In genomic region chr19:46017095-46017429, GRCh38 we compare ENCODE assay signal across 11 cellular contexts. TPM values are rescaled to one million over a fixed set of nuclear protein-coding genes. Genes with fewer than 3 reads are reported as not detected.
DNase-seq lines count a peak whose midpoint lies in the region; ATAC-seq, FAIRE-seq and TF ChIP-seq lines count a peak whose summit lies in the region.
"Had no signal": no experiment of that assay in that cellular context is flagged by ENCODE, and none has a peak within 500 bp of the region (broad histone marks: within the 10 kb centered on the region; RNA-seq: fewer than 3 reads in every experiment).

No MANE protein-coding gene starts in this region.

- no peak for FAIRE-seq in H54 (lab: Jason Lieb, UNC)

- no peaks in the 10 kb centered on the region for H3F3A ChIP-seq in GM23338 (replicated peaks; ENCODE audit: low read depth)

- H3K9ac ChIP-seq in BLaER1 treated with 17β-estradiol and CSF1 and Interleukin-3, amounts not matched to agents 10 nM and 100 nM = no peak overlapping the region

- no peak overlapping the region for H3K27ac Mint-ChIP-seq in GM23338
- H3K27ac Mint-ChIP-seq in activated naive CD8-positive, alpha-beta T cell treated with anti-CD3 and anti-CD28 coated beads, Interleukin-2, amount 10 ng/mL, durations not matched to agents 7 days and 5 days = no peak overlapping the region
- no peak overlapping the region for H3K27ac Mint-ChIP-seq in nephron progenitor cell

- no peak overlapping the region for H2AFZ ChIP-seq in GM23338

- H3K4me1 Mint-ChIP-seq in GM23338 = peaks cover 25% of the 10 kb centered on the region
- H3K4me1 Mint-ChIP-seq in activated naive CD8-positive, alpha-beta T cell treated with anti-CD3 and anti-CD28 coated beads, Interleukin-2, amount 10 ng/mL, durations not matched to agents 7 days and 5 days = peaks cover 11% of the 10 kb centered on the region
- peaks cover 18% of the 10 kb centered on the region for H3K4me1 Mint-ChIP-seq in nephron progenitor cell

- H3K9me3 ChIP-seq in BLaER1 treated with 17β-estradiol and CSF1 and Interleukin-3, amounts not matched to agents 10 nM and 100 nM (replicated peaks in 1 of 11) = peaks cover 0 to 4% (median 0%) of the 10 kb centered on the region in 11 experiments; a peak in 1 of 22 replicates

- peaks cover 15 to 84% (median 35%) of the 10 kb centered on the region in 11 experiments; a peak in 20 of 22 replicates for H4K20me1 ChIP-seq in BLaER1 treated with 17β-estradiol and CSF1 and Interleukin-3, amounts not matched to agents 10 nM and 100 nM
- H4K20me1 ChIP-seq in GM23338 (replicated peaks; ENCODE audit: insufficient read depth) = peaks cover 11% of the 10 kb centered on the region

- POLR2A ChIA-PET in activated naive CD8-positive, alpha-beta T cell treated with anti-CD3 and anti-CD28 coated beads, Interleukin-2, amount 10 ng/mL, durations not matched to agents 7 days and 5 days (lab: Charles Lee) = interaction anchor here (0.6 to 1.3 kb wide), 3 partner anchors 21 to 246 kb away, joined by 3 to 4 read pairs (median 3); partner anchors contain the start of gene IRF2BP1

- no peak overlapping the region for H3K27ac ChIP-seq in BLaER1 treated with 17β-estradiol and CSF1 and Interleukin-3, amounts not matched to agents 10 nM and 100 nM
- H3K27ac ChIP-seq in GM23338 (ENCODE audit: low read depth) = no peak overlapping the region

- no peak for TF ChIP-seq POLR2A in H54 (IDR thresholded peaks at IDR 0.05; ENCODE audit: low read depth, low read length)

- no peaks in the 10 kb centered on the region for H3K79me2 ChIP-seq in GM23338 (replicated peaks; ENCODE audit: insufficient read depth)

- peaks cover 34 to 58% (median 39%) of the 10 kb centered on the region in 11 experiments for H3K27me3 ChIP-seq in BLaER1 treated with 17β-estradiol and CSF1 and Interleukin-3, amounts not matched to agents 10 nM and 100 nM
- peaks cover 35% of the 10 kb centered on the region for H3K27me3 ChIP-seq in GM23338 (ENCODE audit: insufficient read depth)

- no peak for ATAC-seq in GM23338
- no peak for ATAC-seq in activated naive CD8-positive, alpha-beta T cell treated with anti-CD3 and anti-CD28 coated beads, Interleukin-2, amount 10 ng/mL, durations not matched to agents 7 days and 5 days (ENCODE audit: low read depth)

- peak overlapping the region; percentile 82; the same call in 2 of the 3 replicates for H3K4me3 Mint-ChIP-seq in GM23338
- H3K4me3 Mint-ChIP-seq in activated naive CD8-positive, alpha-beta T cell treated with anti-CD3 and anti-CD28 coated beads, Interleukin-2, amount 10 ng/mL, durations not matched to agents 7 days and 5 days = peak overlapping the region; percentile 65
- H3K4me3 Mint-ChIP-seq in nephron progenitor cell = peak overlapping the region; percentile 11

- no peaks in the 10 kb centered on the region for H3K9me3 Mint-ChIP-seq in GM23338
- no peaks in the 10 kb centered on the region for H3K9me3 Mint-ChIP-seq in activated naive CD8-positive, alpha-beta T cell treated with anti-CD3 and anti-CD28 coated beads, Interleukin-2, amount 10 ng/mL, durations not matched to agents 7 days and 5 days
- H3K9me3 Mint-ChIP-seq in nephron progenitor cell = no peaks in the 10 kb centered on the region

- H3K27me3 Mint-ChIP-seq in GM23338 (ENCODE audit: insufficient read depth, low read depth, poor library complexity) = peaks cover 29% of the 10 kb centered on the region
- H3K27me3 Mint-ChIP-seq in activated naive CD8-positive, alpha-beta T cell treated with anti-CD3 and anti-CD28 coated beads, Interleukin-2, amount 10 ng/mL, durations not matched to agents 7 days and 5 days = peaks cover 17% of the 10 kb centered on the region
- H3K27me3 Mint-ChIP-seq in nephron progenitor cell (ENCODE audit: low read depth, poor library complexity) = peaks cover 48% of the 10 kb centered on the region

- TF ChIP-seq CTCF in GM23338 (conservative IDR thresholded peaks at IDR 0.05; ENCODE audit: low read depth in 2 of 2) = no peak
- TF ChIP-seq CTCF in nephron progenitor cell (IDR thresholded peaks at IDR 0.05) = no peak

- peaks cover 7 to 44% (median 34%) of the 10 kb centered on the region in 10 experiments; a peak in 19 of 20 replicates for H3K4me1 ChIP-seq in BLaER1 treated with 17β-estradiol and CSF1 and Interleukin-3, amounts not matched to agents 10 nM and 100 nM
- peaks cover 13% of the 10 kb centered on the region for H3K4me1 ChIP-seq in GM23338 (ENCODE audit: insufficient read depth)

- peak overlapping the region; percentile 31 to 94 (median 57); a peak in 20 of 22 replicates for H3K4me2 ChIP-seq in BLaER1 treated with 17β-estradiol and CSF1 and Interleukin-3, amounts not matched to agents 10 nM and 100 nM
- no peak overlapping the region for H3K4me2 ChIP-seq in GM23338

- H3K36me3 ChIP-seq in BLaER1 treated with 17β-estradiol and CSF1 and Interleukin-3, amounts not matched to agents 10 nM and 100 nM = peaks cover 0 to 16% (median 5%) of the 10 kb centered on the region in 11 experiments; a peak in 12 of 22 replicates
- H3K36me3 ChIP-seq in GM23338 (ENCODE audit: insufficient read depth) = no peaks in the 10 kb centered on the region

- no peak for DNase-seq in GM23338 (ENCODE audit: low spot score)
- DNase-seq in activated naive CD8-positive, alpha-beta T cell treated with anti-CD3 and anti-CD28 coated beads, Interleukin-2, amount 10 ng/mL, durations not matched to agents 7 days and 5 days = no peak
- no peak for DNase-seq in nephron progenitor cell
- no peak for DNase-seq in H54 (ENCODE audit: insufficient read length, low spot score)
- DNase-seq in mucosa of gallbladder (ENCODE audit: low spot score) = no peak
- no peak for DNase-seq in COLO829 (ENCODE audit: low spot score)
- no peak for DNase-seq in stimulated activated CD4-positive, alpha-beta T cell treated with anti-CD3 and anti-CD28 coated beads, Interleukin-2, amount 100 ng/mL, for 24 hours

- H3K9me2 ChIP-seq in GM23338 (ENCODE audit: insufficient read depth) = no peaks in the 10 kb centered on the region

- H3K4me3 ChIP-seq in BLaER1 treated with 17β-estradiol and CSF1 and Interleukin-3, amounts not matched to agents 10 nM and 100 nM = no peak overlapping the region
- no peak overlapping the region for H3K4me3 ChIP-seq in GM23338

- peaks cover 6% of the 10 kb centered on the region; the same call in 2 of the 3 replicates for H3K36me3 Mint-ChIP-seq in GM23338 (ENCODE audit: low read depth)
- peaks cover 10% of the 10 kb centered on the region for H3K36me3 Mint-ChIP-seq in activated naive CD8-positive, alpha-beta T cell treated with anti-CD3 and anti-CD28 coated beads, Interleukin-2, amount 10 ng/mL, durations not matched to agents 7 days and 5 days
- H3K36me3 Mint-ChIP-seq in nephron progenitor cell (ENCODE audit: low read depth) = no peaks in the 10 kb centered on the region

TF ChIP-seq in GM23338, 12 proteins besides CTCF, POLR2A, EP300 and RAD21:
- no peak for TF ChIP-seq EZH2phosphoT487 (IDR thresholded peaks at IDR 0.05; ENCODE audit: unreplicated experiment)
- TF ChIP-seq REST (IDR thresholded peaks at IDR 0.05; ENCODE audit: unreplicated experiment) = no peak
- no peak for TF ChIP-seq NANOG (IDR thresholded peaks at IDR 0.05; ENCODE audit: borderline replicate concordance)
- TF ChIP-seq EZH2 (IDR thresholded peaks at IDR 0.05; ENCODE audit: low read depth, unreplicated experiment) = no peak
- no peak for TF ChIP-seq ZNF331 (CRISPR knock-in tag; IDR thresholded peaks at IDR 0.05; ENCODE audit: low read depth)
TF ChIP-seq in GM23338: peak in this region for 0.

RNA-seq across cellular contexts. Expression of gene PGLYRP1, which starts 5.8 kb away (rescaled TPM):
- total RNA-seq in GM23338 (2014; rRNA removed; shearing (Covaris generic)) = not detected in 2 replicates
- 0.33 TPM in 1 of 2 replicates, not detected in the other for polyA plus RNA-seq in GM23338 (2016; fragmentation: Nextera tagmentation; extraction: Ambion mirVana)
- total RNA-seq in activated naive CD8-positive, alpha-beta T cell treated with anti-CD3 and anti-CD28 coated beads, Interleukin-2, amount 10 ng/mL, durations not matched to agents 7 days and 5 days = not detected
- not detected for total RNA-seq in mucosa of gallbladder
- total RNA-seq: cerebellum; T-helper 1 cell treated with Interleukin-12 subunit alpha and Interleukin-12 subunit beta and Interleukin-4 antibody, amounts not matched to agents 30 ng/mL and 1 ng/mL, for 36 hours; urinary bladder had no signal

RNA-seq across cellular contexts. Expression of gene CCDC61, which starts 21.8 kb away (rescaled TPM):
- total RNA-seq in GM23338 (2014; rRNA removed; shearing (Covaris generic)) = 16.4 and 22.4 TPM in 2 replicates
- 6.7 and 9.8 TPM in 2 replicates for polyA plus RNA-seq in GM23338 (2016; fragmentation: Nextera tagmentation; extraction: Ambion mirVana)
- 10 to 100 TPM; 31.5 to 34.2 TPM for total RNA-seq in activated naive CD8-positive, alpha-beta T cell treated with anti-CD3 and anti-CD28 coated beads, Interleukin-2, amount 10 ng/mL, durations not matched to agents 7 days and 5 days
- total RNA-seq in mucosa of gallbladder = 24.1 TPM

RNA-seq across cellular contexts. Expression of gene IGFL4, which starts 23.7 kb away (rescaled TPM):
- 0.87 and 1.0 TPM in 2 replicates for total RNA-seq in GM23338 (2014; rRNA removed; shearing (Covaris generic))
- 0.06 and 0.23 TPM in 2 replicates for polyA plus RNA-seq in GM23338 (2016; fragmentation: Nextera tagmentation; extraction: Ambion mirVana)
- total RNA-seq in activated naive CD8-positive, alpha-beta T cell treated with anti-CD3 and anti-CD28 coated beads, Interleukin-2, amount 10 ng/mL, durations not matched to agents 7 days and 5 days = not detected
- total RNA-seq in mucosa of gallbladder = not detected
- total RNA-seq: T-helper 1 cell treated with Interleukin-12 subunit alpha and Interleukin-12 subunit beta and Interleukin-4 antibody, amounts not matched to agents 30 ng/mL and 1 ng/mL, for 36 hours had no signal
- polyA plus RNA-seq: urinary bladder had no signal

RNA-seq across cellular contexts. Expression of gene NOVA2, which starts 43.4 kb away (rescaled TPM):
- total RNA-seq in GM23338 (2014; rRNA removed; shearing (Covaris generic)) = 13.7 and 14.9 TPM in 2 replicates
- polyA plus RNA-seq in GM23338 (2016; fragmentation: Nextera tagmentation; extraction: Ambion mirVana) = 5.1 and 5.3 TPM in 2 replicates
- total RNA-seq in activated naive CD8-positive, alpha-beta T cell treated with anti-CD3 and anti-CD28 coated beads, Interleukin-2, amount 10 ng/mL, durations not matched to agents 7 days and 5 days = not detected
- 3.1 TPM for total RNA-seq in mucosa of gallbladder

Comparison
In these comparisons a context has a peak if more than half of its experiments do, and no peak if none do; other contexts are left out.
1. H3K4me3 Mint-ChIP-seq: peak in every context shown above with its lines; median percentile 82 in GM23338; 65 in activated naive CD8-positive, alpha-beta T cell treated with anti-CD3 and anti-CD28 coated beads, Interleukin-2, amount 10 ng/mL, durations not matched to agents 7 days and 5 days; 11 in nephron progenitor cell.